Comparison of ENCODE assay signal across 1 cellular context in the genomic region with DNA sequence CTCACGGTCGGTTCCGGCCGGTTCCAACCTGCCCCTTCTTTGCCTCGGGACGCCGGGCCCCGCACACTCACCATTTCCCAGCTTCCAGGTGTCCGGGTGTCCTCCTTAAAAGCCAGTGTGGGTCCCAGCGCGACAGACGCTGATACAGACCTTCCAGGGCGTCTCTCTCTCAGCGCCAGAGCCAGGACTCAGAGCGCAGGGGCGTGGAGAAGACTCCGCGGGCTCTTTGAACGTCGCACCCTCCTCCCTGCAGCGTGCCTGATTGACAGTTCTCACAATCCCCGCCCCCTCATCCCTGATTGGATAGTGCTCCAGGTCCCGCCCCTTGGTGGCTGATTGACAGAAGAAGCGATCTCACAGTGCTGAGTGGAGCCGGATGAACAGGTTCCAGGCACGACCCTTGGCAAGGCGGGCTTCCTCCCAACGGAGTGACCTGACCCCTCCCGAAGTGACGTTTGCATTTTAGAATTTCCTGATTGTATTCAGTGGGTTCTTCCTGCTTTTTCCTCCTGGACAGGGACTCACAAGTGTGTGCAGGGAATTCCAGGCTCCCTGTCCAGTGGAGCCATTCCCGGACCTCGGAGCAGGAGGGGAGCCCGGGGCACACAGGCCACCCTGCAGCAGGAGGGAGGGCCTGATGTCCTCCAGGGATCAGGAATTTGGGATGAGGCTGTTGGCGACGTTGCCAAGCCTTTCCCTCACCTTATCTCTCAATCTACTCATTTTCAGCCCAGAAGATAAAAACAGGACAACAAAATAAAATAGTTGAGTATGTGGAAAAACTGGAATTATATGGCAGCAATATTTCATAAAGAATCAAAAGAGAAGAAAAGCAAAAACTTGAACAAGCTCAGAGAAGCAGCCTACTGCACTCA.
A peak's percentile ranks its signal among the peaks of the same experiment; 100 is the strongest.
TF ChIP-seq lines count a peak whose summit lies in the region.

A gene (minus strand): TSS at position 201 of the 875 bp plus-strand sequence. CDS start 127 bp downstream, at position 74.

TF ChIP-seq in K562, 482 proteins besides CTCF, POLR2A, EP300 and RAD21 (continued from another document and continues in another):
- TF ChIP-seq, protein P1, sequence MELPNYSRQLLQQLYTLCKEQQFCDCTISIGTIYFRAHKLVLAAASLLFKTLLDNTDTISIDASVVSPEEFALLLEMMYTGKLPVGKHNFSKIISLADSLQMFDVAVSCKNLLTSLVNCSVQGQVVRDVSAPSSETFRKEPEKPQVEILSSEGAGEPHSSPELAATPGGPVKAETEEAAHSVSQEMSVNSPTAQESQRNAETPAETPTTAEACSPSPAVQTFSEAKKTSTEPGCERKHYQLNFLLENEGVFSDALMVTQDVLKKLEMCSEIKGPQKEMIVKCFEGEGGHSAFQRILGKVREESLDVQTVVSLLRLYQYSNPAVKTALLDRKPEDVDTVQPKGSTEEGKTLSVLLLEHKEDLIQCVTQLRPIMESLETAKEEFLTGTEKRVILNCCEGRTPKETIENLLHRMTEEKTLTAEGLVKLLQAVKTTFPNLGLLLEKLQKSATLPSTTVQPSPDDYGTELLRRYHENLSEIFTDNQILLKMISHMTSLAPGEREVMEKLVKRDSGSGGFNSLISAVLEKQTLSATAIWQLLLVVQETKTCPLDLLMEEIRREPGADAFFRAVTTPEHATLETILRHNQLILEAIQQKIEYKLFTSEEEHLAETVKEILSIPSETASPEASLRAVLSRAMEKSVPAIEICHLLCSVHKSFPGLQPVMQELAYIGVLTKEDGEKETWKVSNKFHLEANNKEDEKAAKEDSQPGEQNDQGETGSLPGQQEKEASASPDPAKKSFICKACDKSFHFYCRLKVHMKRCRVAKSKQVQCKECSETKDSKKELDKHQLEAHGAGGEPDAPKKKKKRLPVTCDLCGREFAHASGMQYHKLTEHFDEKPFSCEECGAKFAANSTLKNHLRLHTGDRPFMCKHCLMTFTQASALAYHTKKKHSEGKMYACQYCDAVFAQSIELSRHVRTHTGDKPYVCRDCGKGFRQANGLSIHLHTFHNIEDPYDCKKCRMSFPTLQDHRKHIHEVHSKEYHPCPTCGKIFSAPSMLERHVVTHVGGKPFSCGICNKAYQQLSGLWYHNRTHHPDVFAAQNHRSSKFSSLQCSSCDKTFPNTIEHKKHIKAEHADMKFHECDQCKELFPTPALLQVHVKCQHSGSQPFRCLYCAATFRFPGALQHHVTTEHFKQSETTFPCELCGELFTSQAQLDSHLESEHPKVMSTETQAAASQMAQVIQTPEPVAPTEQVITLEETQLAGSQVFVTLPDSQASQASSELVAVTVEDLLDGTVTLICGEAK (IDR thresholded peaks at IDR 0.05), result peak; percentile 66
- TF ChIP-seq, protein P1 (CRISPR knock-in tag; IDR thresholded peaks at IDR 0.05), result no peak
- TF ChIP-seq POLR2H (tag; IDR thresholded peaks at IDR 0.05; ENCODE audit: low read depth), result peak; percentile 68; the same call in 1 of the 2 replicates
- TF ChIP-seq NELFE (IDR thresholded peaks at IDR 0.05; ENCODE audit: insufficient read depth, insufficient read length), result no peak
- TF ChIP-seq SPI1 (IDR thresholded peaks at IDR 0.05; ENCODE audit: borderline replicate concordance, low read depth, low read length), result peak; percentile 56; the same call in 1 of the 2 replicates
- no peak for TF ChIP-seq ZNF707 (CRISPR knock-in tag; conservative IDR thresholded peaks at IDR 0.05)
- TF ChIP-seq, protein P2, sequence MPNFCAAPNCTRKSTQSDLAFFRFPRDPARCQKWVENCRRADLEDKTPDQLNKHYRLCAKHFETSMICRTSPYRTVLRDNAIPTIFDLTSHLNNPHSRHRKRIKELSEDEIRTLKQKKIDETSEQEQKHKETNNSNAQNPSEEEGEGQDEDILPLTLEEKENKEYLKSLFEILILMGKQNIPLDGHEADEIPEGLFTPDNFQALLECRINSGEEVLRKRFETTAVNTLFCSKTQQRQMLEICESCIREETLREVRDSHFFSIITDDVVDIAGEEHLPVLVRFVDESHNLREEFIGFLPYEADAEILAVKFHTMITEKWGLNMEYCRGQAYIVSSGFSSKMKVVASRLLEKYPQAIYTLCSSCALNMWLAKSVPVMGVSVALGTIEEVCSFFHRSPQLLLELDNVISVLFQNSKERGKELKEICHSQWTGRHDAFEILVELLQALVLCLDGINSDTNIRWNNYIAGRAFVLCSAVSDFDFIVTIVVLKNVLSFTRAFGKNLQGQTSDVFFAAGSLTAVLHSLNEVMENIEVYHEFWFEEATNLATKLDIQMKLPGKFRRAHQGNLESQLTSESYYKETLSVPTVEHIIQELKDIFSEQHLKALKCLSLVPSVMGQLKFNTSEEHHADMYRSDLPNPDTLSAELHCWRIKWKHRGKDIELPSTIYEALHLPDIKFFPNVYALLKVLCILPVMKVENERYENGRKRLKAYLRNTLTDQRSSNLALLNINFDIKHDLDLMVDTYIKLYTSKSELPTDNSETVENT (CRISPR knock-in tag; IDR thresholded peaks at IDR 0.05), result peak; percentile 0; the same call in 1 of the 2 replicates
- TF ChIP-seq KAT7 (CRISPR knock-in tag; IDR thresholded peaks at IDR 0.05; ENCODE audit: borderline replicate concordance), result peak; percentile 62; the same call in 1 of the 2 replicates
- 0 out of 2 replicates have a peak, but pooled peaks have one; percentile 10 for TF ChIP-seq JUN (IDR thresholded peaks at IDR 0.05; ENCODE audit: borderline replicate concordance, low read depth, low read length)
- no peak for TF ChIP-seq JUN (CRISPR knock-in tag; IDR thresholded peaks at IDR 0.05; ENCODE audit: borderline replicate concordance)
- TF ChIP-seq ZNF282 (CRISPR knock-in tag; IDR thresholded peaks at IDR 0.05), result no peak
- TF ChIP-seq, protein P3, sequence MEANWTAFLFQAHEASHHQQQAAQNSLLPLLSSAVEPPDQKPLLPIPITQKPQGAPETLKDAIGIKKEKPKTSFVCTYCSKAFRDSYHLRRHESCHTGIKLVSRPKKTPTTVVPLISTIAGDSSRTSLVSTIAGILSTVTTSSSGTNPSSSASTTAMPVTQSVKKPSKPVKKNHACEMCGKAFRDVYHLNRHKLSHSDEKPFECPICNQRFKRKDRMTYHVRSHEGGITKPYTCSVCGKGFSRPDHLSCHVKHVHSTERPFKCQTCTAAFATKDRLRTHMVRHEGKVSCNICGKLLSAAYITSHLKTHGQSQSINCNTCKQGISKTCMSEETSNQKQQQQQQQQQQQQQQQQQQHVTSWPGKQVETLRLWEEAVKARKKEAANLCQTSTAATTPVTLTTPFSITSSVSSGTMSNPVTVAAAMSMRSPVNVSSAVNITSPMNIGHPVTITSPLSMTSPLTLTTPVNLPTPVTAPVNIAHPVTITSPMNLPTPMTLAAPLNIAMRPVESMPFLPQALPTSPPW (CRISPR knock-in tag; IDR thresholded peaks at IDR 0.05), result peak; percentile 66
- TF ChIP-seq CCNT2 (IDR thresholded peaks at IDR 0.05; ENCODE audit: borderline replicate concordance, extremely low read depth, insufficient read length, low read depth, low read length), result peak; percentile 1
- TF ChIP-seq POLR2B (IDR thresholded peaks at IDR 0.05; ENCODE audit: low read depth, partially characterized antibody), result peak; percentile 62
- TF ChIP-seq, protein P4, sequence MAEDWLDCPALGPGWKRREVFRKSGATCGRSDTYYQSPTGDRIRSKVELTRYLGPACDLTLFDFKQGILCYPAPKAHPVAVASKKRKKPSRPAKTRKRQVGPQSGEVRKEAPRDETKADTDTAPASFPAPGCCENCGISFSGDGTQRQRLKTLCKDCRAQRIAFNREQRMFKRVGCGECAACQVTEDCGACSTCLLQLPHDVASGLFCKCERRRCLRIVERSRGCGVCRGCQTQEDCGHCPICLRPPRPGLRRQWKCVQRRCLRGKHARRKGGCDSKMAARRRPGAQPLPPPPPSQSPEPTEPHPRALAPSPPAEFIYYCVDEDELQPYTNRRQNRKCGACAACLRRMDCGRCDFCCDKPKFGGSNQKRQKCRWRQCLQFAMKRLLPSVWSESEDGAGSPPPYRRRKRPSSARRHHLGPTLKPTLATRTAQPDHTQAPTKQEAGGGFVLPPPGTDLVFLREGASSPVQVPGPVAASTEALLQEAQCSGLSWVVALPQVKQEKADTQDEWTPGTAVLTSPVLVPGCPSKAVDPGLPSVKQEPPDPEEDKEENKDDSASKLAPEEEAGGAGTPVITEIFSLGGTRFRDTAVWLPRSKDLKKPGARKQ (CRISPR knock-in tag; IDR thresholded peaks at IDR 0.05), result no peak
- no peak for TF ChIP-seq BACH1 (tag; IDR thresholded peaks at IDR 0.05)
- no peak for TF ChIP-seq EHMT2 (IDR thresholded peaks at IDR 0.05)
- TF ChIP-seq RUNX1 (IDR thresholded peaks at IDR 0.05; ENCODE audit: low read depth), result 0 out of 2 replicates have a peak, but pooled peaks have one; percentile 52
- TF ChIP-seq ZNF778 (CRISPR knock-in tag; IDR thresholded peaks at IDR 0.05), result no peak
- TF ChIP-seq, protein P5, sequence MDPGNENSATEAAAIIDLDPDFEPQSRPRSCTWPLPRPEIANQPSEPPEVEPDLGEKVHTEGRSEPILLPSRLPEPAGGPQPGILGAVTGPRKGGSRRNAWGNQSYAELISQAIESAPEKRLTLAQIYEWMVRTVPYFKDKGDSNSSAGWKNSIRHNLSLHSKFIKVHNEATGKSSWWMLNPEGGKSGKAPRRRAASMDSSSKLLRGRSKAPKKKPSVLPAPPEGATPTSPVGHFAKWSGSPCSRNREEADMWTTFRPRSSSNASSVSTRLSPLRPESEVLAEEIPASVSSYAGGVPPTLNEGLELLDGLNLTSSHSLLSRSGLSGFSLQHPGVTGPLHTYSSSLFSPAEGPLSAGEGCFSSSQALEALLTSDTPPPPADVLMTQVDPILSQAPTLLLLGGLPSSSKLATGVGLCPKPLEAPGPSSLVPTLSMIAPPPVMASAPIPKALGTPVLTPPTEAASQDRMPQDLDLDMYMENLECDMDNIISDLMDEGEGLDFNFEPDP (CRISPR knock-in tag; IDR thresholded peaks at IDR 0.05), result no peak
- TF ChIP-seq, protein P6, sequence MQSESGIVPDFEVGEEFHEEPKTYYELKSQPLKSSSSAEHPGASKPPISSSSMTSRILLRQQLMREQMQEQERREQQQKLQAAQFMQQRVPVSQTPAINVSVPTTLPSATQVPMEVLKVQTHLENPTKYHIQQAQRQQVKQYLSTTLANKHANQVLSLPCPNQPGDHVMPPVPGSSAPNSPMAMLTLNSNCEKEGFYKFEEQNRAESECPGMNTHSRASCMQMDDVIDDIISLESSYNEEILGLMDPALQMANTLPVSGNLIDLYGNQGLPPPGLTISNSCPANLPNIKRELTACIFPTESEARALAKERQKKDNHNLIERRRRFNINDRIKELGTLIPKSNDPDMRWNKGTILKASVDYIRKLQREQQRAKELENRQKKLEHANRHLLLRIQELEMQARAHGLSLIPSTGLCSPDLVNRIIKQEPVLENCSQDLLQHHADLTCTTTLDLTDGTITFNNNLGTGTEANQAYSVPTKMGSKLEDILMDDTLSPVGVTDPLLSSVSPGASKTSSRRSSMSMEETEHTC (IDR thresholded peaks at IDR 0.05), result no peak
- no peak for TF ChIP-seq ZNF316 (IDR thresholded peaks at IDR 0.05)
- TF ChIP-seq, protein P7, sequence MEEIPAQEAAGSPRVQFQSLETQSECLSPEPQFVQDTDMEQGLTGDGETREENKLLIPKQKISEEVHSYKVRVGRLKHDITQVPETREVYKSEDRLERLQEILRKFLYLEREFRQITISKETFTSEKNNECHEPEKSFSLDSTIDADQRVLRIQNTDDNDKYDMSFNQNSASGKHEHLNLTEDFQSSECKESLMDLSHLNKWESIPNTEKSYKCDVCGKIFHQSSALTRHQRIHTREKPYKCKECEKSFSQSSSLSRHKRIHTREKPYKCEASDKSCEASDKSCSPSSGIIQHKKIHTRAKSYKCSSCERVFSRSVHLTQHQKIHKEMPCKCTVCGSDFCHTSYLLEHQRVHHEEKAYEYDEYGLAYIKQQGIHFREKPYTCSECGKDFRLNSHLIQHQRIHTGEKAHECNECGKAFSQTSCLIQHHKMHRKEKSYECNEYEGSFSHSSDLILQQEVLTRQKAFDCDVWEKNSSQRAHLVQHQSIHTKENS (CRISPR knock-in tag; IDR thresholded peaks at IDR 0.05), result no peak
- TF ChIP-seq, protein P8, sequence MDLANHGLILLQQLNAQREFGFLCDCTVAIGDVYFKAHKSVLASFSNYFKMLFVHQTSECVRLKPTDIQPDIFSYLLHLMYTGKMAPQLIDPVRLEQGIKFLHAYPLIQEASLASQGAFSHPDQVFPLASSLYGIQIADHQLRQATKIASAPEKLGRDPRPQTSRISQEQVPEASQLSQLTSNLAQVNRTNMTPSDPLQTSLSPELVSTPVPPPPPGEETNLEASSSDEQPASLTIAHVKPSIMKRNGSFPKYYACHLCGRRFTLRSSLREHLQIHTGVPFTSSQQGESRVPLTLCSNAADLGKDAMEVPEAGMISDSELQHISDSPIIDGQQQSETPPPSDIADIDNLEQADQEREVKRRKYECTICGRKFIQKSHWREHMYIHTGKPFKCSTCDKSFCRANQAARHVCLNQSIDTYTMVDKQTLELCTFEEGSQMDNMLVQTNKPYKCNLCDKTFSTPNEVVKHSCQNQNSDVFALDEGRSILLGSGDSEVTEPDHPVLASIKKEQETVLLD (IDR thresholded peaks at IDR 0.05), result no peak
- peak; percentile 38 for TF ChIP-seq SP2 (IDR thresholded peaks at IDR 0.05; ENCODE audit: extremely low read depth, low read depth, low read length, poor library complexity, severe bottlenecking)
- TF ChIP-seq POLR2G (IDR thresholded peaks at IDR 0.05; ENCODE audit: low read depth, low read length), result peak; percentile 87
